Comparison of ENCODE assay signal across 8 cellular contexts in genomic region chr22:43812890-43813289, GRCh38. TPM values are rescaled to one million over a fixed set of nuclear protein-coding genes. Genes with fewer than 3 reads are reported as not detected.
A peak's percentile ranks its signal among the peaks of the same experiment; 100 is the strongest.
DNase-seq lines count a peak whose midpoint lies in the region; ATAC-seq and TF ChIP-seq lines count a peak whose summit lies in the region.

No MANE protein-coding gene starts in this region.

- peak overlapping the region; percentile 81 for H3K9ac ChIP-seq in H9 (ENCODE audit: extremely low read depth, insufficient read length, low read length)

- no peak overlapping the region for H3K4ac ChIP-seq in H9 (ENCODE audit: low read depth, low read length)

- no peak overlapping the region for H2BK12ac ChIP-seq in H9 (ENCODE audit: insufficient read length, low read depth, low read length)

- H3K18ac ChIP-seq in H9 (ENCODE audit: insufficient read length, low read depth, low read length) = peak overlapping the region; percentile 16

- H3K27me3 Mint-ChIP-seq in H9 (ENCODE audit: low read depth) (no peaks in the 10 kb centered on the region), activated B cell treated with CpG ODN at 0.5 μM for 24 hours (peaks cover under 1% of the 10 kb centered on the region)

- H2BK20ac ChIP-seq in H9 (ENCODE audit: low read depth, low read length, poor library complexity, severe bottlenecking) = no peak overlapping the region

- H2BK120ac ChIP-seq in H9 (ENCODE audit: low read depth, low read length, poor library complexity, severe bottlenecking) = no peak overlapping the region

- H3K4me1 Mint-ChIP-seq in H9 = peaks cover 20 to 22% of the 10 kb centered on the region in 2 experiments
- peaks cover 16% of the 10 kb centered on the region for H3K4me1 Mint-ChIP-seq in activated B cell treated with CpG ODN at 0.5 μM for 24 hours

- H2BK5ac ChIP-seq in H9 (ENCODE audit: insufficient read length, low read length) = no peak overlapping the region

- peaks cover 0 to 6% (median 0%) of the 10 kb centered on the region in 3 experiments; a peak in 4 of 7 replicates for H3K36me3 Mint-ChIP-seq in H9 (ENCODE audit: insufficient read depth in 1 of 3, low read depth in 3 of 3)
- H3K36me3 Mint-ChIP-seq in activated B cell treated with CpG ODN at 0.5 μM for 24 hours (ENCODE audit: low read depth) = peaks cover 4% of the 10 kb centered on the region

- H3K56ac ChIP-seq in H9 (ENCODE audit: insufficient read length, low read depth, low read length) = no peak overlapping the region

- H3K9me2 ChIP-seq in hepatocyte (replicated peaks; ENCODE audit: insufficient read depth) = no peaks in the 10 kb centered on the region

- intact Hi-C loops in activated B cell treated with CpG ODN at 0.5 μM for 24 hours (cut with micrococcal nuclease) = loop anchor here (1.0 to 5.0 kb wide), 2 partner anchors 144 to 212 kb away; partner anchors contain the start of gene SAMM50
- intact Hi-C loops in spleen (cut with DNase I; ENCODE audit: low total_unique reads) = no loop called here

- H4K20me1 ChIP-seq in H9 (ENCODE audit: control insufficient read depth, insufficient read depth, insufficient read length) (no peaks in the 10 kb centered on the region), hepatocyte (ENCODE audit: insufficient read depth, poor library complexity, severe bottlenecking) (no peaks in the 10 kb centered on the region)

- H3K27ac Mint-ChIP-seq in H9 (peak overlapping the region in 2 of 3 experiments; percentile 55 to 92; a peak in 3 of 7 replicates), activated B cell treated with CpG ODN at 0.5 μM for 24 hours (peak overlapping the region; percentile 84)

- no peak overlapping the region for H3K23ac ChIP-seq in H9 (ENCODE audit: insufficient read length, low read depth, low read length)

- H3K14ac ChIP-seq in H9 (ENCODE audit: insufficient read depth, low read length) = no peak overlapping the region

- no peaks in the 10 kb centered on the region for H3K79me1 ChIP-seq in H9 (ENCODE audit: insufficient read depth, low read depth, low read length, poor library complexity, severe bottlenecking)

- H3K36me3 ChIP-seq in hepatocyte (replicated peaks; ENCODE audit: insufficient read depth, low read depth) = no peaks in the 10 kb centered on the region
- H3K36me3 ChIP-seq in spleen = peaks cover 0 to 5% (median 0%) of the 10 kb centered on the region in 6 donors

- no peaks in the 10 kb centered on the region; the same call in 1 of the 2 replicates for H3K4me1 ChIP-seq in H9 (ENCODE audit: insufficient read depth, low read length)
- H3K4me1 ChIP-seq in hepatocyte (ENCODE audit: insufficient read depth) = peaks cover 11% of the 10 kb centered on the region
- H3K4me1 ChIP-seq in spleen = peaks cover 5 to 25% (median 17%) of the 10 kb centered on the region in 6 donors

- no peak overlapping the region for H4K8ac ChIP-seq in H9 (replicated peaks; ENCODE audit: insufficient read length, low read depth, low read length)

- no peak for ATAC-seq in activated B cell treated with CpG ODN at 0.5 μM for 24 hours (ENCODE audit: low read depth)
- ATAC-seq in HG02763 (IDR thresholded peaks at IDR 0.05; ENCODE audit: unreplicated experiment) = no peak
- no peak for ATAC-seq in GM21576 (IDR thresholded peaks at IDR 0.05; ENCODE audit: unreplicated experiment)

- H3K27me3 ChIP-seq in H9 (ENCODE audit: insufficient read depth, low read length) = no peaks in the 10 kb centered on the region
- no peaks in the 10 kb centered on the region for H3K27me3 ChIP-seq in hepatocyte
- no peaks in the 10 kb centered on the region for H3K27me3 ChIP-seq in spleen (replicated peaks in 1 of 7)

- no CpG with 5 or more reads among the region's 6 CpGs for WGBS in H9 (ENCODE audit: extremely low coverage, insufficient read length, low lambda C conversion rate)
- 27% methylated on average over 6 of the region's 6 CpGs for WGBS in hepatocyte (ENCODE audit: low lambda C conversion rate, missing lambda C conversion rate)
- WGBS in spleen, 5 donors = 19 to 33% (median 23%) methylated on average over 6 of the region's 6 CpGs

- POLR2A ChIA-PET in activated B cell treated with CpG ODN at 0.5 μM for 24 hours (lab: Charles Lee) = interaction anchor here (1.1 to 1.4 kb wide), 2 partner anchors 142 to 214 kb away, joined by 3 to 9 read pairs; partner anchors contain the start of gene SAMM50

- H3K9me3 Mint-ChIP-seq in H9 (no peaks in the 10 kb centered on the region), activated B cell treated with CpG ODN at 0.5 μM for 24 hours (no peaks in the 10 kb centered on the region)

- TF ChIP-seq CTCF in H9 (conservative IDR thresholded peaks at IDR 0.05) (no peak), activated B cell treated with CpG ODN at 0.5 μM for 24 hours (IDR thresholded peaks at IDR 0.05) (no peak), hepatocyte (IDR thresholded peaks at IDR 0.05; ENCODE audit: poor library complexity) (no peak), spleen (IDR thresholded peaks at IDR 0.05 in 8 of 11, conservative IDR thresholded peaks at IDR 0.05 in 3 of 11) (no peak)

- H3K79me2 ChIP-seq in H9 (ENCODE audit: insufficient read depth, low read length) (no peaks in the 10 kb centered on the region), hepatocyte (peaks cover 10% of the 10 kb centered on the region)

- CTCF ChIA-PET in activated B cell treated with CpG ODN at 0.5 μM for 24 hours (lab: Charles Lee) = no interaction called here

- TF ChIP-seq POLR2A in spleen (IDR thresholded peaks at IDR 0.05) = no peak

- H2BK15ac ChIP-seq in H9 (ENCODE audit: low read depth, low read length) = no peak overlapping the region

- DNase-seq in H9 (no peak), activated B cell treated with CpG ODN at 0.5 μM for 24 hours (no peak), hepatocyte (ENCODE audit: low spot score) (no peak), spleen (no peak), NCI-H2081 (lab: John Stamatoyannopoulos, UW) (no peak)
- DNase-seq in effector CD4-positive, alpha-beta T cell = no peak

- H3K27ac ChIP-seq in H9 (ENCODE audit: insufficient read length, low read depth, low read length) = no peak overlapping the region
- peak overlapping the region; percentile 80 for H3K27ac ChIP-seq in hepatocyte
- peak overlapping the region in 6 of 8 donors; percentile 81 to 89 (median 82) for H3K27ac ChIP-seq in spleen

- H2AFZ ChIP-seq in H9 (ENCODE audit: low read length) (no peak overlapping the region), hepatocyte (peak overlapping the region; percentile 76)

- H2AK5ac ChIP-seq in H9 (ENCODE audit: insufficient read length, low read length) = no peak overlapping the region

- H3K4me3 ChIP-seq in hepatocyte (peak overlapping the region; percentile 62), spleen (peak overlapping the region; percentile 74 to 99 (median 92))

- no peak overlapping the region for H3T11ph ChIP-seq in H9 (ENCODE audit: low read length)

- H3K4me3 Mint-ChIP-seq in H9 = peak overlapping the region; percentile 84 to 91
- H3K4me3 Mint-ChIP-seq in activated B cell treated with CpG ODN at 0.5 μM for 24 hours = peak overlapping the region; percentile 92

- peak overlapping the region; percentile 7 for H4K5ac ChIP-seq in H9 (ENCODE audit: insufficient read length, low read depth, low read length)

- no peak overlapping the region for H4K91ac ChIP-seq in H9 (ENCODE audit: insufficient read length, low read depth, low read length)

- H3K9me3 ChIP-seq in H9 (ENCODE audit: control insufficient read depth, low read depth, low read length) (no peaks in the 10 kb centered on the region), hepatocyte (ENCODE audit: low read depth) (no peaks in the 10 kb centered on the region), spleen (no peaks in the 10 kb centered on the region)

- H3K4me2 ChIP-seq in H9 (ENCODE audit: insufficient read depth, insufficient read length, low read length) = peak overlapping the region; percentile 89
- H3K4me2 ChIP-seq in hepatocyte = peak overlapping the region; percentile 85

- peaks cover 13% of the 10 kb centered on the region for H3K23me2 ChIP-seq in H9 (ENCODE audit: insufficient read length, low read depth, low read length, poor library complexity, severe bottlenecking)

RNA-seq across cellular contexts. Expression of gene EFCAB6, which starts 0.8 kb away (rescaled TPM):
- 0.20 and 0.31 TPM in 2 replicates for total RNA-seq in H9 (2021)
- 0.46 TPM in 1 of 2 replicates, not detected in the other for total RNA-seq in activated B cell treated with CpG ODN at 0.5 μM for 24 hours
- total RNA-seq in hepatocyte = 1.0 and 2.1 TPM in 2 replicates
- 0.59 and 2.7 TPM in 2 replicates for polyA plus RNA-seq in hepatocyte
- 1 to 10 TPM in 4 of 7 donors, under 1 TPM in 3; 0.44 to 2.8 (median 1.2) TPM for total RNA-seq in spleen
- under 1 TPM; 0.07 to 0.19 (median 0.14) TPM for polyA plus RNA-seq in spleen

RNA-seq across cellular contexts. Expression of gene SULT4A1, which starts 49.4 kb away (rescaled TPM):
- total RNA-seq in H9 (2021) = 15.0 and 16.2 TPM in 2 replicates
- not detected in 2 replicates for total RNA-seq in activated B cell treated with CpG ODN at 0.5 μM for 24 hours
- 0.60 and 1.1 TPM in 2 replicates for total RNA-seq in hepatocyte
- polyA plus RNA-seq in hepatocyte = 1.7 and 2.8 TPM in 2 replicates
- 1 to 10 TPM in 6 of 7 donors, under 1 TPM in 1; 0.70 to 5.1 (median 2.6) TPM for total RNA-seq in spleen
- polyA plus RNA-seq in spleen = 1 to 10 TPM in 1 of 3 donors, under 1 TPM in 2; 0.35 to 1.3 (median 0.46) TPM
